15 cellular contexts compared by ENCODE assay signal in genomic region chr9:130459941-130460340, GRCh38. TPM values are rescaled to one million over a fixed set of nuclear protein-coding genes. Genes with fewer than 3 reads are reported as not detected.
DNase-seq lines count a peak whose midpoint lies in the region; ATAC-seq and TF ChIP-seq lines count a peak whose summit lies in the region.
"Had no signal": no experiment of that assay in that cellular context is flagged by ENCODE, and none has a peak within 500 bp of the region (broad histone marks: within the 10 kb centered on the region; RNA-seq: fewer than 3 reads in every experiment).

No MANE protein-coding gene starts in this region.

- peaks cover 3% of the 10 kb centered on the region for H3K4me1 Mint-ChIP-seq in T-helper 17 cell

- DNase-seq in heart right ventricle = no peak
- DNase-seq in Right ventricle myocardium superior = no peak
- peak; percentile 19 to 47 for DNase-seq in NCI-H446 (lab: John Stamatoyannopoulos, UW)
- no peak for DNase-seq in T-helper 17 cell
- no peak for DNase-seq in upper lobe of left lung
- DNase-seq in dorsolateral prefrontal cortex = no peak
- DNase-seq in DMS53 treated with DMSO at 0.1 percent for 48 hours (lab: John Stamatoyannopoulos, UW; ENCODE audit: unreplicated experiment) = no peak
- DNase-seq: CD4-positive, alpha-beta T cell; KG1; NCI-H2029 treated with DMSO at 0.1 percent for 48 hours; NCI-H510A; NCI-H69 had no signal

- intact Hi-C loops in heart right ventricle (cut with DNase I) = loop anchor here in 6 of 10 donors (2.0 to 10.0 kb wide), 3 partner anchors 115 to 585 kb away; partner anchors contain the start of gene FUBP3 (in 1 of the 6)
- intact Hi-C loops in Right ventricle myocardium superior (cut with DNase I) = no loop called here
- intact Hi-C loops in dorsolateral prefrontal cortex (cut with DNase I) = loop anchor here in 1 of 2 donors (5.0 kb wide), 2 partner anchors 537 to 667 kb away; partner anchors contain the start of gene NUP214

- H3K27ac ChIP-seq in heart right ventricle = no peak overlapping the region
- peak overlapping the region in 3 of 4 donors; percentile 18 to 71 (median 61) for H3K27ac ChIP-seq in upper lobe of left lung
- no peak overlapping the region for H3K27ac ChIP-seq in dorsolateral prefrontal cortex
- H3K27ac ChIP-seq: BLaER1 had no signal

- H3K4me3 ChIP-seq in heart right ventricle = no peak overlapping the region
- H3K4me3 ChIP-seq in upper lobe of left lung = no peak overlapping the region
- no peak overlapping the region for H3K4me3 ChIP-seq in dorsolateral prefrontal cortex
- H3K4me3 ChIP-seq: BLaER1, MG63 had no signal

- H3K36me3 ChIP-seq in heart right ventricle = peaks cover 0 to 34% (median 0%) of the 10 kb centered on the region in 9 donors
- H3K36me3 ChIP-seq in upper lobe of left lung = peaks cover 0 to 16% (median 9%) of the 10 kb centered on the region in 4 donors

- ATAC-seq in heart right ventricle (peak in 6 of 8 donors; percentile 10 to 48 (median 26)), Right ventricle myocardium superior (ENCODE audit: poor library complexity) (no peak), T-helper 17 cell (no peak), upper lobe of left lung (ENCODE audit: low FRiP score in 2 of 2) (no peak)

- H3K36me3 Mint-ChIP-seq in T-helper 17 cell (ENCODE audit: low read depth) = no peaks in the 10 kb centered on the region

- H3K4me3 Mint-ChIP-seq in T-helper 17 cell = peak overlapping the region; percentile 43
- H3K4me3 Mint-ChIP-seq: CD4-positive, alpha-beta T cell had no signal

- no peak for TF ChIP-seq EP300 in upper lobe of left lung (IDR thresholded peaks at IDR 0.05)

- H3K27me3 Mint-ChIP-seq in T-helper 17 cell = peaks cover 31% of the 10 kb centered on the region

- WGBS in heart right ventricle, 2 donors = 67 to 76% methylated on average over 9 of the region's 9 CpGs
- 80 to 87% methylated on average over 6 to 9 of the region's 9 CpGs for WGBS in upper lobe of left lung, 2 donors

- peak overlapping the region; percentile 9 for H3K27ac Mint-ChIP-seq in T-helper 17 cell
- H3K27ac Mint-ChIP-seq: CD4-positive, alpha-beta T cell had no signal

- TF ChIP-seq POLR2A in upper lobe of left lung (IDR thresholded peaks at IDR 0.05) = no peak

- H3K4me1 ChIP-seq in heart right ventricle (peaks cover 0 to 24% (median 11%) of the 10 kb centered on the region in 9 donors), upper lobe of left lung (peaks cover 0 to 8% (median 0%) of the 10 kb centered on the region in 4 donors)
- H3K4me1 ChIP-seq: BLaER1 had no signal

- H3K27me3 ChIP-seq in heart right ventricle = no peaks in the 10 kb centered on the region
- H3K27me3 ChIP-seq in upper lobe of left lung = no peaks in the 10 kb centered on the region
- H3K27me3 ChIP-seq in dorsolateral prefrontal cortex = peaks cover 0 to 10% (median 0%) of the 10 kb centered on the region in 45 donors
- H3K27me3 ChIP-seq: BLaER1, MG63 had no signal

- H3K9me3 ChIP-seq in heart right ventricle (no peaks in the 10 kb centered on the region), T-helper 17 cell (ENCODE audit: control insufficient read depth, low read length, poor library complexity, severe bottlenecking) (no peaks in the 10 kb centered on the region), upper lobe of left lung (no peaks in the 10 kb centered on the region)
- H3K9me3 ChIP-seq: BLaER1, MG63 had no signal

- TF ChIP-seq CTCF in heart right ventricle (IDR thresholded peaks at IDR 0.05) (no peak), upper lobe of left lung (IDR thresholded peaks at IDR 0.05) (no peak), dorsolateral prefrontal cortex (IDR thresholded peaks at IDR 0.05 in 54 of 56, conservative IDR thresholded peaks at IDR 0.05 in 2 of 56; ENCODE audit: low read depth in 1 of 56, partially characterized antibody in 56 of 56) (no peak)

RNA-seq across cellular contexts. Expression of gene ASS1, which starts 15.2 kb away (rescaled TPM):
- total RNA-seq in heart right ventricle (100 to 1,000 TPM in 1 of 10 donors, 10 to 100 TPM in 9; 27.4 to 116 (median 41.5) TPM), Right ventricle myocardium superior (74.4 TPM), T-helper 17 cell (not detected), upper lobe of left lung (100 to 1,000 TPM in 1 of 6 donors, 10 to 100 TPM in 5; 31.4 to 104 (median 66.3) TPM), dorsolateral prefrontal cortex (10 to 100 TPM; 18.2 to 91.9 (median 42.6) TPM)
- 100 to 1,000 TPM in 1 of 2 donors, 10 to 100 TPM in 1; 74.9 to 147 TPM for polyA plus RNA-seq in heart right ventricle
- total RNA-seq: A172; CD4-positive, alpha-beta T cell had no signal

Comparison
In these comparisons a context has a peak if more than half of its experiments do, and no peak if none do; other contexts are left out.
1. ATAC-seq: peak in heart right ventricle (6 of 8); none in Right ventricle myocardium superior (single experiment), T-helper 17 cell (single experiment) and upper lobe of left lung (0 of 2).
2. DNase-seq: peak in NCI-H446 (2 of 2); none in heart right ventricle (0 of 2), Right ventricle myocardium superior (single experiment), T-helper 17 cell (0 of 3), upper lobe of left lung (0 of 2), dorsolateral prefrontal cortex (0 of 10) and DMS53 treated with DMSO at 0.1 percent for 48 hours (single experiment).
3. H3K27ac ChIP-seq: peak in upper lobe of left lung (3 of 4); none in heart right ventricle (0 of 10) and dorsolateral prefrontal cortex (0 of 59).
4. RNA of gene ASS1, which starts 15.2 kb away (total RNA-seq): 31.4 to 104 TPM in upper lobe of left lung, 74.4 TPM in Right ventricle myocardium superior (single experiment), 18.2 to 91.9 TPM in dorsolateral prefrontal cortex and 27.4 to 116 TPM in heart right ventricle; not detected in T-helper 17 cell; every median in the first group is over 10 times any median in the second.